28 cellular contexts compared by ENCODE assay signal in the genomic region with DNA sequence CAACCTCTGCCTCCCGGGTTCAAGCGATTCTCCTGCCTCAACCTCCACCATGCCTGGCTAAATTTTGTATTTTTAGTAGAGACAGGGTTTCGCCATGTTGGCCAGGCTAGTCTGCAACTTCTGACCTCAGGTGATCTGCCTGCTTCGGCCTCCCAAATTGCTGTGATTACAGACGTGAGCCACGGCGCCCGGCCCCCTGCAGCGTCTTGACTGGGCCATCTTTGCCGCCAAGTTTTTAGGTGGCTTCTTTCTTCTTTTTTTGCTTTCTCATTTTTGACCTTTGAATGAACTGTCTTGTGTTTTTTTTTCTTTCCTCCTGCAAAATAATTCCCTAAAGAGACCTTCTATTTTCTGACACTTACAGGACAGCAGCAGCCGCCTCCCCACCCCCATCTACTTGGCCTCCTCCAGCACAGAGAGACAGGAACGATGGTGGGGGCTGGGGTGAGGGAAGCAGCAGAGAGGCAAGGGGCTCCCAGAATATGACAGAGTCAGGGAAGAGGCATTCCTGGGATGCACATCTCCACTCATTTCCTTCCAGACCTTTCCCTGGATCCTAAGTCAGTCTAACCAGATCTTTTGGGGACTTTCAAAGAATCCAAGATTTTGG.
"Had no signal": no experiment of that assay in that cellular context is flagged by ENCODE, and none has a peak within 500 bp of the region (broad histone marks: within the 10 kb centered on the region; RNA-seq: fewer than 3 reads in every experiment).

No MANE protein-coding gene starts in this region.

- H3K9me3 ChIP-seq: adrenal gland, body of pancreas, colonic mucosa, esophagus squamous epithelium, gastroesophageal sphincter had no signal

- H3K4me3 ChIP-seq: adrenal gland, body of pancreas, colonic mucosa, esophagus squamous epithelium, gastroesophageal sphincter had no signal

- H3K9me3 Mint-ChIP-seq: activated CD4-positive, alpha-beta memory T cell treated with anti-CD3 and anti-CD28 coated beads, Interleukin-2, amount 10 ng/mL, durations not matched to agents 7 days and 5 days; activated CD4-positive, alpha-beta T cell treated with anti-CD3 and anti-CD28 coated beads, Interleukin-2, amount 10 ng/mL, durations not matched to agents 24 days and 14 days; activated naive CD4-positive, alpha-beta T cell treated with anti-CD3 and anti-CD28 coated beads for 36 hours; activated naive CD4-positive, alpha-beta T cell treated with anti-CD3 and anti-CD28 coated beads, Interleukin-2, amount 50 U/mL, for 24 hours; activated naive CD8-positive, alpha-beta T cell treated with anti-CD3 and anti-CD28 coated beads for 36 hours; activated naive CD8-positive, alpha-beta T cell treated with anti-CD3 and anti-CD28 coated beads, Interleukin-2, amount 50 U/mL, for 24 hours; activated T-helper 1 cell treated with anti-CD3 and anti-CD28 coated beads, Interleukin-12 subunit alpha, Interleukin-12 subunit beta, Interleukin-2, Interleukin-4 antibody, amounts not matched to agents 30 ng/mL and 10 ng/mL and 1 ng/mL, durations not matched to agents 14 hours and 24 hours and 36 hours; activated T-helper 2 cell treated with anti-CD3 and anti-CD28 coated beads, Interferon-gamma antibody, Interleukin-2, Interleukin-4, amounts not matched to agents 10 μg/mL and 5 μg/mL and 100 μg/mL, durations not matched to agents 14 hours and 24 hours and 36 hours had no signal

- H3K4me1 ChIP-seq: adrenal gland, body of pancreas, colonic mucosa, esophagus squamous epithelium, gastroesophageal sphincter had no signal

- H3K27ac ChIP-seq: adrenal gland, body of pancreas, colonic mucosa, epithelial cell of prostate, esophagus squamous epithelium, gastroesophageal sphincter had no signal

- H3K27ac Mint-ChIP-seq: activated CD4-positive, alpha-beta memory T cell treated with anti-CD3 and anti-CD28 coated beads, Interleukin-2, amount 10 ng/mL, durations not matched to agents 7 days and 5 days; activated CD4-positive, alpha-beta T cell treated with anti-CD3 and anti-CD28 coated beads for 36 hours; activated CD4-positive, alpha-beta T cell treated with anti-CD3 and anti-CD28 coated beads, Interleukin-2, amount 10 ng/mL, durations not matched to agents 24 days and 14 days; activated naive CD4-positive, alpha-beta T cell treated with anti-CD3 and anti-CD28 coated beads for 36 hours; activated naive CD4-positive, alpha-beta T cell treated with anti-CD3 and anti-CD28 coated beads, Interleukin-2, amount 50 U/mL, for 24 hours; activated naive CD8-positive, alpha-beta T cell treated with anti-CD3 and anti-CD28 coated beads for 36 hours; activated naive CD8-positive, alpha-beta T cell treated with anti-CD3 and anti-CD28 coated beads, Interleukin-2, amount 50 U/mL, for 24 hours; activated T-helper 1 cell treated with anti-CD3 and anti-CD28 coated beads, Interleukin-12 subunit alpha, Interleukin-12 subunit beta, Interleukin-2, Interleukin-4 antibody, amounts not matched to agents 30 ng/mL and 10 ng/mL and 1 ng/mL, durations not matched to agents 14 hours and 24 hours and 36 hours; activated T-helper 2 cell treated with anti-CD3 and anti-CD28 coated beads, Interferon-gamma antibody, Interleukin-2, Interleukin-4, amounts not matched to agents 10 μg/mL and 5 μg/mL and 100 μg/mL, durations not matched to agents 14 hours and 24 hours and 36 hours; T-helper 17 cell had no signal

- H3K36me3 ChIP-seq: adrenal gland, colonic mucosa, esophagus squamous epithelium, gastroesophageal sphincter had no signal

- H3K4me3 Mint-ChIP-seq: activated CD4-positive, alpha-beta memory T cell treated with anti-CD3 and anti-CD28 coated beads, Interleukin-2, amount 10 ng/mL, durations not matched to agents 7 days and 5 days; activated CD4-positive, alpha-beta T cell treated with anti-CD3 and anti-CD28 coated beads for 36 hours; activated CD4-positive, alpha-beta T cell treated with anti-CD3 and anti-CD28 coated beads, Interleukin-2, amount 10 ng/mL, durations not matched to agents 24 days and 14 days; activated naive CD4-positive, alpha-beta T cell treated with anti-CD3 and anti-CD28 coated beads for 36 hours; activated naive CD4-positive, alpha-beta T cell treated with anti-CD3 and anti-CD28 coated beads, Interleukin-2, amount 50 U/mL, for 24 hours; activated naive CD8-positive, alpha-beta T cell treated with anti-CD3 and anti-CD28 coated beads for 36 hours; activated naive CD8-positive, alpha-beta T cell treated with anti-CD3 and anti-CD28 coated beads, Interleukin-2, amount 50 U/mL, for 24 hours; activated T-helper 1 cell treated with anti-CD3 and anti-CD28 coated beads, Interleukin-12 subunit alpha, Interleukin-12 subunit beta, Interleukin-2, Interleukin-4 antibody, amounts not matched to agents 30 ng/mL and 10 ng/mL and 1 ng/mL, durations not matched to agents 14 hours and 24 hours and 36 hours; T-helper 17 cell had no signal

- DNase-seq: activated CD4-positive, alpha-beta memory T cell treated with anti-CD3 and anti-CD28 coated beads, Interleukin-2, amount 10 ng/mL, durations not matched to agents 7 days and 5 days; activated CD4-positive, alpha-beta T cell treated with anti-CD3 and anti-CD28 coated beads for 36 hours; activated CD4-positive, alpha-beta T cell treated with anti-CD3 and anti-CD28 coated beads, Interleukin-2, amount 10 ng/mL, durations not matched to agents 24 days and 14 days; activated CD4-positive, CD25-positive, alpha-beta regulatory T cell; activated CD4-positive, CD25-positive, alpha-beta regulatory T cell treated with anti-CD3 and anti-CD28 coated beads, Interleukin-2, amount 50 U/mL, for 72 hours; activated effector memory CD4-positive, alpha-beta T cell treated with anti-CD3 and anti-CD28 coated beads, Interleukin-2, amount 50 U/mL, for 16 hours; activated naive CD4-positive, alpha-beta T cell treated with anti-CD3 and anti-CD28 coated beads for 36 hours; activated naive CD8-positive, alpha-beta T cell treated with anti-CD3 and anti-CD28 coated beads for 36 hours; activated naive CD8-positive, alpha-beta T cell treated with anti-CD3 and anti-CD28 coated beads, Interleukin-2, amount 50 U/mL, for 24 hours; activated T-cell treated with anti-CD3 and anti-CD28 coated beads, Interleukin-2, amount 50 U/mL, for 1 hour; activated T-cell treated with anti-CD3 and anti-CD28 coated beads, Interleukin-2, amount 50 U/mL, for 48 hours; adrenal gland; amygdala; aorta; body of pancreas; central memory CD4-positive, alpha-beta T cell; cerebellar nuclear complex; colonic mucosa; effector CD8-positive, alpha-beta T cell; esophagus squamous epithelium; foreskin melanocyte; T-helper 1 cell; T-helper 17 cell had no signal

- H3K27me3 Mint-ChIP-seq: activated CD4-positive, alpha-beta T cell treated with anti-CD3 and anti-CD28 coated beads, Interleukin-2, amount 10 ng/mL, durations not matched to agents 24 days and 14 days; activated naive CD4-positive, alpha-beta T cell treated with anti-CD3 and anti-CD28 coated beads, Interleukin-2, amount 50 U/mL, for 24 hours had no signal

- H3K36me3 Mint-ChIP-seq: activated naive CD4-positive, alpha-beta T cell treated with anti-CD3 and anti-CD28 coated beads, Interleukin-2, amount 50 U/mL, for 24 hours; activated naive CD8-positive, alpha-beta T cell treated with anti-CD3 and anti-CD28 coated beads for 36 hours had no signal

- H3K27me3 ChIP-seq: body of pancreas, colonic mucosa had no signal

- ATAC-seq: activated CD4-positive, alpha-beta T cell treated with anti-CD3 and anti-CD28 coated beads for 36 hours; activated naive CD8-positive, alpha-beta T cell treated with anti-CD3 and anti-CD28 coated beads, Interleukin-2, amount 50 U/mL, for 24 hours; body of pancreas; gastroesophageal sphincter; T-helper 17 cell had no signal

- H3K4me1 Mint-ChIP-seq: activated CD4-positive, alpha-beta memory T cell treated with anti-CD3 and anti-CD28 coated beads, Interleukin-2, amount 10 ng/mL, durations not matched to agents 7 days and 5 days; activated CD4-positive, alpha-beta T cell treated with anti-CD3 and anti-CD28 coated beads for 36 hours; activated CD4-positive, alpha-beta T cell treated with anti-CD3 and anti-CD28 coated beads, Interleukin-2, amount 10 ng/mL, durations not matched to agents 24 days and 14 days; activated naive CD4-positive, alpha-beta T cell treated with anti-CD3 and anti-CD28 coated beads, Interleukin-2, amount 50 U/mL, for 24 hours; activated naive CD8-positive, alpha-beta T cell treated with anti-CD3 and anti-CD28 coated beads for 36 hours; activated naive CD8-positive, alpha-beta T cell treated with anti-CD3 and anti-CD28 coated beads, Interleukin-2, amount 50 U/mL, for 24 hours; T-helper 17 cell had no signal
